In genomic region chr18:8847900-8848299, GRCh38 we compare ENCODE assay signal across 21 cellular contexts.
DNase-seq lines count a peak whose midpoint lies in the region; ATAC-seq and TF ChIP-seq lines count a peak whose summit lies in the region.
"Had no signal": no experiment of that assay in that cellular context is flagged by ENCODE, and none has a peak within 500 bp of the region (broad histone marks: within the 10 kb centered on the region; RNA-seq: fewer than 3 reads in every experiment).

No MANE protein-coding gene starts in this region.

- no peaks in the 10 kb centered on the region for H3K9me3 Mint-ChIP-seq in type B pancreatic cell

- H3K4me1 Mint-ChIP-seq in type B pancreatic cell (ENCODE audit: unreplicated experiment) = peaks cover 5% of the 10 kb centered on the region
- H3K4me1 Mint-ChIP-seq: CD4-positive, CD25-positive, alpha-beta regulatory T cell had no signal

- peak overlapping the region; percentile 89 for H3K27ac Mint-ChIP-seq in type B pancreatic cell
- H3K27ac Mint-ChIP-seq: CD4-positive, CD25-positive, alpha-beta regulatory T cell had no signal

- peaks cover 0 to 23% of the 10 kb centered on the region in 2 donors for H3K4me1 ChIP-seq in right atrium auricular region
- H3K4me1 ChIP-seq in right cardiac atrium (ENCODE audit: control insufficient read depth, insufficient read depth, low read length) = no peaks in the 10 kb centered on the region

- TF ChIP-seq CTCF in right atrium auricular region (IDR thresholded peaks at IDR 0.05) = no peak
- no peak for TF ChIP-seq CTCF in fibroblast of mammary gland (conservative IDR thresholded peaks at IDR 0.05; ENCODE audit: control insufficient read depth, insufficient read depth, low read depth, low read length)
- TF ChIP-seq CTCF in type B pancreatic cell (conservative IDR thresholded peaks at IDR 0.05) = no peak

- H3K36me3 ChIP-seq in right atrium auricular region = no peaks in the 10 kb centered on the region

- 52% methylated on average over 5 of the region's 5 CpGs for WGBS in right cardiac atrium

- H3K27me3 ChIP-seq in right atrium auricular region (no peaks in the 10 kb centered on the region), right cardiac atrium (ENCODE audit: control insufficient read depth, insufficient read depth) (no peaks in the 10 kb centered on the region)

- no peaks in the 10 kb centered on the region for H3K27me3 Mint-ChIP-seq in type B pancreatic cell

- ATAC-seq in Right ventricle myocardium superior (ENCODE audit: poor library complexity) (peak; percentile 89), right cardiac atrium (peak; percentile 31 to 70), HG02884 (IDR thresholded peaks at IDR 0.05; ENCODE audit: unreplicated experiment) (no peak), GM18870 (IDR thresholded peaks at IDR 0.05; ENCODE audit: unreplicated experiment) (no peak)

- H3K4me3 ChIP-seq in right atrium auricular region = no peak overlapping the region
- no peak overlapping the region for H3K4me3 ChIP-seq in fibroblast of mammary gland (ENCODE audit: control insufficient read depth, low read depth, low read length)
- H3K4me3 ChIP-seq in right cardiac atrium (ENCODE audit: low read length) = no peak overlapping the region

- no peaks in the 10 kb centered on the region for H3K9me3 ChIP-seq in right atrium auricular region
- H3K9me3 ChIP-seq in right cardiac atrium (ENCODE audit: control insufficient read depth, low read length) = no peaks in the 10 kb centered on the region

- intact Hi-C loops in Right ventricle myocardium superior (cut with DNase I) (loop anchor here (10.0 kb wide), 1 partner anchor 53 kb away; no protein-coding TSS in a partner anchor), right cardiac atrium (cut with DNase I) (no loop called here)

- no peak overlapping the region for H3K4me3 Mint-ChIP-seq in type B pancreatic cell
- H3K4me3 Mint-ChIP-seq: CD4-positive, CD25-positive, alpha-beta regulatory T cell had no signal

- no peak overlapping the region for H3K27ac ChIP-seq in right atrium auricular region
- H3K27ac ChIP-seq in right cardiac atrium (ENCODE audit: low read length) = no peak overlapping the region
- H3K27ac ChIP-seq: RWPE1 had no signal

- no peaks in the 10 kb centered on the region for H3K36me3 Mint-ChIP-seq in type B pancreatic cell
- H3K36me3 Mint-ChIP-seq: CD4-positive, CD25-positive, alpha-beta regulatory T cell had no signal

- DNase-seq in Right ventricle myocardium superior (peak; percentile 65), right atrium auricular region (ENCODE audit: low spot score) (no peak), fibroblast of mammary gland (ENCODE audit: low read depth) (peak; percentile 41), right cardiac atrium (peak in 1 of 3 donors; percentile 61), type B pancreatic cell (ENCODE audit: extremely low spot score, unreplicated experiment) (no peak), activated gamma-delta T cell treated with Interleukin-2 at 50 U/mL for 16 hours (no peak)
- DNase-seq: Calu3; CD4-positive, CD25-positive, alpha-beta regulatory T cell; DND-41; GDM1; GOT3; KG1; NCI-H1048; NCI-H146; NCI-H2107; NCI-H226; NCI-H526 treated with DMSO at 0.1 percent for 48 hours; NK-92 treated with Interleukin-12 subunit alpha and Interleukin-12 subunit beta, amount 100 ng/mL, for 24 hours had no signal

Comparison
In these comparisons a context has a peak if more than half of its experiments do, and no peak if none do; other contexts are left out.
1. DNase-seq: peak in Right ventricle myocardium superior (single experiment) and fibroblast of mammary gland (single experiment); none in right atrium auricular region (single experiment), type B pancreatic cell (single experiment) and activated gamma-delta T cell treated with Interleukin-2 at 50 U/mL for 16 hours (single experiment).
2. ATAC-seq: peak in Right ventricle myocardium superior (single experiment) and right cardiac atrium (2 of 2); none in HG02884 (single experiment) and GM18870 (single experiment).